In the genomic region with DNA sequence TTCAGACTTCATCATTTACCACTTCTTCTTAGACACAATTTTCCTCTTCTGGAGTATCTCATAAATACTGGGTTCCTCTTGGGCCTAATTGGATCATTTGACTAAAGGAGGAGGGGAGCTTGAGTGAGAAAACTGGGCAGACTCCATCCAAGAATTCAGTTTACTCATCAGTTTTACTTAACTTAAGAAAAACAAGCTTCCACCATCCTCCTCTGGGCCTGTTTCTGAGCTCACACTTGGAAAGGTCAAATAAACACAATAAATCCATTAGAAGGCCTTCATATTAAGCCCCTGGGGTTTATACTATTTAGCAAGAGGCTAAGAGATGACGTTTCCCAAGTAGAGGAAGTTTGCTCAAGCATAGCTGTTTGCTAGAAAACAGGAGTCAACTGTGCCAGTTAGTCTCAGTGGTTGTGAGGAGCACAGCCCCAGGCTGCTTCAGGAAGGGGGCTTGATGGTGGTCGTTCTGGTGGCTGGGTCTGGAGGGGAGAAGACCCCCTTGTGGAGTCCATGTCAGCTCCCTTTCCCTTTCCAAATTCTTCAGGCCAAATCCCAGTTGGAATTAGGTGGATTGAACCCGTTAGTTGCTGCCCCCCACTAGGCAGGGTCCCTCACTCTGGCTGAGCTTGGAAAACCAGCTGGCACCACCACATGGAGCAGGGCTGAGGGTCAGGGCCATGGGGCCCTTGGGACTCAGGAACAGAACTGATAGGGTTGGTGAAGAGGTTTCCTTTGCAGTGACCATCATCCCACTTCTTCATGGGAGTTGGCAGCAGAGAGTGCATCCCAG, we compare ENCODE assay signal across 15 cellular contexts.
DNase-seq lines count a peak whose midpoint lies in the region; ATAC-seq and TF ChIP-seq lines count a peak whose summit lies in the region.
"Had no signal": no experiment of that assay in that cellular context is flagged by ENCODE, and none has a peak within 500 bp of the region (broad histone marks: within the 10 kb centered on the region; RNA-seq: fewer than 3 reads in every experiment).

No MANE protein-coding gene starts in this region.

- H3K4me2 ChIP-seq in hepatocyte = no peak overlapping the region

- H3K36me3 ChIP-seq in hepatocyte (replicated peaks; ENCODE audit: insufficient read depth, low read depth) (no peaks in the 10 kb centered on the region), rectal smooth muscle tissue (ENCODE audit: control insufficient read depth, insufficient read depth, low read length) (no peaks in the 10 kb centered on the region), upper lobe of right lung (no peaks in the 10 kb centered on the region)

- ATAC-seq in upper lobe of right lung (peak; percentile 61), HG03025 (IDR thresholded peaks at IDR 0.05; ENCODE audit: low FRiP score, unreplicated experiment) (no peak)
- ATAC-seq: CD8-positive, alpha-beta T cell had no signal

- H3K27ac ChIP-seq in hepatocyte (peak overlapping the region; percentile 67), rectal smooth muscle tissue (ENCODE audit: low read depth, low read length) (peak overlapping the region; percentile 38), upper lobe of right lung (peak overlapping the region; percentile 55)
- H3K27ac ChIP-seq: GM23248, HL-60 had no signal

- no peaks in the 10 kb centered on the region for H3K79me2 ChIP-seq in hepatocyte

- intact Hi-C loops in upper lobe of right lung (cut with DNase I) = no loop called here

- no peaks in the 10 kb centered on the region for H4K20me1 ChIP-seq in hepatocyte (ENCODE audit: insufficient read depth, poor library complexity, severe bottlenecking)

- H3K4me3 ChIP-seq in choroid plexus epithelial cell (ENCODE audit: low read depth, low read length) (no peak overlapping the region), hepatocyte (no peak overlapping the region), rectal smooth muscle tissue (ENCODE audit: low read length) (no peak overlapping the region), upper lobe of right lung (no peak overlapping the region)
- H3K4me3 ChIP-seq: GM23248 had no signal

- no peak overlapping the region for H3K9ac ChIP-seq in rectal smooth muscle tissue (ENCODE audit: low read length)
- H3K9ac ChIP-seq: GM23248 had no signal

- TF ChIP-seq CTCF in choroid plexus epithelial cell (conservative IDR thresholded peaks at IDR 0.05; ENCODE audit: low read depth, low read length) (no peak), hepatocyte (IDR thresholded peaks at IDR 0.05; ENCODE audit: poor library complexity) (no peak), upper lobe of right lung (IDR thresholded peaks at IDR 0.05) (no peak)

- 66% methylated on average over 3 of the region's 3 CpGs for whole genome bisulfite sequencing in hepatocyte (ENCODE audit: low lambda C conversion rate, missing lambda C conversion rate)

- H3K9me3 ChIP-seq in hepatocyte (ENCODE audit: low read depth) (no peaks in the 10 kb centered on the region), upper lobe of right lung (no peaks in the 10 kb centered on the region)

- no peaks in the 10 kb centered on the region for H3K27me3 ChIP-seq in hepatocyte
- no peaks in the 10 kb centered on the region for H3K27me3 ChIP-seq in rectal smooth muscle tissue (ENCODE audit: control insufficient read depth, insufficient read depth, low read length)
- H3K27me3 ChIP-seq in upper lobe of right lung = no peaks in the 10 kb centered on the region

- DNase-seq in choroid plexus epithelial cell (ENCODE audit: low read depth) = peak; percentile 16
- peak; percentile 38 for DNase-seq in hepatocyte (ENCODE audit: low spot score)
- DNase-seq in upper lobe of right lung = no peak
- DNase-seq in stimulated activated naive CD4-positive, alpha-beta T cell treated with Interleukin-2 at 50 U/mL for 16 hours (lab: John Stamatoyannopoulos, UW) = no peak
- no peak for DNase-seq in stimulated activated CD4-positive, alpha-beta T cell treated with anti-CD3 and anti-CD28 coated beads, Interleukin-2, amount 100 ng/mL, for 48 hours
- DNase-seq in NCI-H748 (lab: John Stamatoyannopoulos, UW; ENCODE audit: unreplicated experiment) = no peak
- DNase-seq: activated CD4-positive, alpha-beta memory T cell treated with anti-CD3 and anti-CD28 coated beads for 36 hours; CD8-positive, alpha-beta T cell; NCI-H2029 treated with DMSO at 0.1 percent for 48 hours; occipital lobe; T-helper 9 cell had no signal

- H3K9me2 ChIP-seq in hepatocyte (replicated peaks; ENCODE audit: insufficient read depth) = no peaks in the 10 kb centered on the region

- H3K4me1 ChIP-seq in hepatocyte (ENCODE audit: insufficient read depth) (no peaks in the 10 kb centered on the region), rectal smooth muscle tissue (ENCODE audit: control insufficient read depth, insufficient read depth, low read length) (no peaks in the 10 kb centered on the region), upper lobe of right lung (no peaks in the 10 kb centered on the region)

- H2AFZ ChIP-seq in hepatocyte = no peak overlapping the region
- H2AFZ ChIP-seq: GM23248 had no signal

Comparison
In these comparisons a context has a peak if more than half of its experiments do, and no peak if none do; other contexts are left out.
1. DNase-seq: peak in choroid plexus epithelial cell (single experiment) and hepatocyte (single experiment); none in upper lobe of right lung (single experiment), stimulated activated naive CD4-positive, alpha-beta T cell treated with Interleukin-2 at 50 U/mL for 16 hours (single experiment), stimulated activated CD4-positive, alpha-beta T cell treated with anti-CD3 and anti-CD28 coated beads, Interleukin-2, amount 100 ng/mL, for 48 hours (0 of 2) and NCI-H748 (single experiment).
2. Peak in every context shown above with its lines, with median percentiles within 50 percentile points of each other: H3K27ac ChIP-seq.